ENCODE assay signal across 8 cellular contexts in the genomic region with DNA sequence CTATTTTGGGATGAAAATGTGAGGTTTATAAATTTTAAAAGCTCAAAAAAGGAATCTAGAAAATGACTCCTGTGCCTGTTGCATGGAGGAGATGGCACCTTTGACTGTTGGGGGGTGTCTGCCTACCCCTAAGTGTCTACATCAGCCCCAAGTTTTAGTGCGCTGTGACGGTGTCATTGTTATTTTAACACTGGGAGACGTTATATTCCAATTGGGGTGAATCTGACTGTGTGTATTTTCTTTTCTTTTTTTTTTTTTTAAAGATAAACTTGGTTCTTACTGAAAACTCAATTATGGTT. TPM values are rescaled to one million over a fixed set of nuclear protein-coding genes. Genes with fewer than 3 reads are reported as not detected.
DNase-seq lines count a peak whose midpoint lies in the region; FAIRE-seq and TF ChIP-seq lines count a peak whose summit lies in the region.

No MANE protein-coding gene starts in this region.

- no peak for FAIRE-seq in kidney (lab: Jason Lieb, UNC)

- no peaks in the 10 kb centered on the region for H3K27me3 ChIP-seq in thymus (ENCODE audit: control insufficient read depth, insufficient read depth)

- H3K4me1 ChIP-seq in kidney (ENCODE audit: control insufficient read depth in 1 of 2, insufficient read depth in 1 of 2, low read depth in 1 of 2, low read length in 2 of 2) (peaks cover 0 to 5% of the 10 kb centered on the region in 2 donors), thymus (ENCODE audit: control insufficient read depth, insufficient read depth, low read length) (peaks cover 13% of the 10 kb centered on the region)

- peak overlapping the region; percentile 68 to 78 for H3K9ac ChIP-seq in kidney (ENCODE audit: low read length in 2 of 2)

- H3K4me3 Mint-ChIP-seq in activated T-helper 2 cell treated with anti-CD3 and anti-CD28 coated beads, Interferon-gamma antibody, Interleukin-2, Interleukin-4, amounts not matched to agents 10 μg/mL and 5 μg/mL and 100 μg/mL, durations not matched to agents 14 hours and 24 hours and 36 hours (ENCODE audit: low read depth), result peak overlapping the region; percentile 91

- H3K9me3 Mint-ChIP-seq in activated T-helper 2 cell treated with anti-CD3 and anti-CD28 coated beads, Interferon-gamma antibody, Interleukin-2, Interleukin-4, amounts not matched to agents 10 μg/mL and 5 μg/mL and 100 μg/mL, durations not matched to agents 14 hours and 24 hours and 36 hours, result no peaks in the 10 kb centered on the region

- peak overlapping the region; percentile 92 to 94 for H3K27ac ChIP-seq in kidney (ENCODE audit: low read depth in 2 of 2, low read length in 2 of 2)
- peak overlapping the region; percentile 97 for H3K27ac ChIP-seq in thymus (ENCODE audit: low read depth)

- H3K9me3 ChIP-seq in kidney (ENCODE audit: control insufficient read depth in 1 of 2, low read length in 2 of 2) (no peaks in the 10 kb centered on the region), thymus (ENCODE audit: control insufficient read depth) (no peaks in the 10 kb centered on the region)

- no peaks in the 10 kb centered on the region for H3K27me3 Mint-ChIP-seq in activated T-helper 2 cell treated with anti-CD3 and anti-CD28 coated beads, Interferon-gamma antibody, Interleukin-2, Interleukin-4, amounts not matched to agents 10 μg/mL and 5 μg/mL and 100 μg/mL, durations not matched to agents 14 hours and 24 hours and 36 hours (ENCODE audit: low read depth)

- H3K4me1 Mint-ChIP-seq in activated T-helper 2 cell treated with anti-CD3 and anti-CD28 coated beads, Interferon-gamma antibody, Interleukin-2, Interleukin-4, amounts not matched to agents 10 μg/mL and 5 μg/mL and 100 μg/mL, durations not matched to agents 14 hours and 24 hours and 36 hours (ENCODE audit: low read depth), result peaks cover 49% of the 10 kb centered on the region

- peaks cover 48% of the 10 kb centered on the region for H3K36me3 Mint-ChIP-seq in activated T-helper 2 cell treated with anti-CD3 and anti-CD28 coated beads, Interferon-gamma antibody, Interleukin-2, Interleukin-4, amounts not matched to agents 10 μg/mL and 5 μg/mL and 100 μg/mL, durations not matched to agents 14 hours and 24 hours and 36 hours (ENCODE audit: low read depth)

- TF ChIP-seq CTCF in kidney (IDR thresholded peaks at IDR 0.05; ENCODE audit: borderline replicate concordance, extremely low read depth, insufficient read depth), result no peak

- intact Hi-C loops in activated T-helper 2 cell treated with anti-CD3 and anti-CD28 coated beads, Interferon-gamma antibody, Interleukin-2, Interleukin-4, amounts not matched to agents 10 μg/mL and 5 μg/mL and 100 μg/mL, durations not matched to agents 14 hours and 24 hours and 36 hours (cut with micrococcal nuclease), result loop anchor here (2.0 to 5.0 kb wide), 3 partner anchors 92 to 186 kb away; a partner anchor contains a TSS
- intact Hi-C loops in kidney (cut with DNase I), result no loop called here

- DNase-seq in activated gamma-delta T cell treated with Interleukin-2 at 50 U/mL for 16 hours, result peak; percentile 16
- DNase-seq in activated gamma-delta T cell (lab: John Stamatoyannopoulos, UW), result no peak
- no peak for DNase-seq in activated T-helper 2 cell treated with anti-CD3 and anti-CD28 coated beads, Interferon-gamma antibody, Interleukin-2, Interleukin-4, amounts not matched to agents 10 μg/mL and 5 μg/mL and 100 μg/mL, durations not matched to agents 14 hours and 24 hours and 36 hours (ENCODE audit: low spot score)
- DNase-seq in kidney, result no peak
- no peak for DNase-seq in activated CD4-positive, CD25-positive, alpha-beta regulatory T cell treated with anti-CD3 and anti-CD28 coated beads, Interleukin-2, amount 50 U/mL, for 72 hours
- no peak for DNase-seq in activated CD8-positive, alpha-beta memory T cell treated with anti-CD3 and anti-CD28 coated beads, Interleukin-2, amount 50 U/mL, for 48 hours
- DNase-seq in effector CD8-positive, alpha-beta T cell (lab: John Stamatoyannopoulos, UW), result no peak

- H3K36me3 ChIP-seq in kidney (ENCODE audit: control insufficient read depth in 1 of 2, insufficient read depth in 2 of 2, low read length in 2 of 2) (no peaks in the 10 kb centered on the region), thymus (ENCODE audit: control insufficient read depth, insufficient read depth) (no peaks in the 10 kb centered on the region)

- 19% methylated on average over 3 of the region's 3 CpGs for WGBS in thymus

- peak overlapping the region; percentile 91 for H3K27ac Mint-ChIP-seq in activated T-helper 2 cell treated with anti-CD3 and anti-CD28 coated beads, Interferon-gamma antibody, Interleukin-2, Interleukin-4, amounts not matched to agents 10 μg/mL and 5 μg/mL and 100 μg/mL, durations not matched to agents 14 hours and 24 hours and 36 hours

- H3K4me3 ChIP-seq in kidney (ENCODE audit: low read length in 2 of 2) (peak overlapping the region; percentile 71 to 75), thymus (ENCODE audit: low read length) (peak overlapping the region; percentile 96)

RNA-seq across cellular contexts. Expression of a gene that starts 0.5 kb away (rescaled TPM):
- 1,340 and 1,350 TPM in 2 replicates for total RNA-seq in activated T-helper 2 cell treated with anti-CD3 and anti-CD28 coated beads, Interferon-gamma antibody, Interleukin-2, Interleukin-4, amounts not matched to agents 10 μg/mL and 5 μg/mL and 100 μg/mL, durations not matched to agents 14 hours and 24 hours and 36 hours
- 130 TPM for total RNA-seq in kidney
- 65.7 TPM for polyA plus RNA-seq in kidney (ENCODE audit: insufficient read depth, low read depth, low replicate concordance)
- polyA plus RNA-seq in thymus, result 549 TPM

RNA-seq across cellular contexts. Expression of a gene that starts 35.6 kb away (rescaled TPM):
- total RNA-seq in activated T-helper 2 cell treated with anti-CD3 and anti-CD28 coated beads, Interferon-gamma antibody, Interleukin-2, Interleukin-4, amounts not matched to agents 10 μg/mL and 5 μg/mL and 100 μg/mL, durations not matched to agents 14 hours and 24 hours and 36 hours, result 28.4 and 31.1 TPM in 2 replicates
- total RNA-seq in kidney, result 52.5 TPM
- polyA plus RNA-seq in kidney (ENCODE audit: insufficient read depth, low read depth, low replicate concordance) (38.9 TPM), thymus (44.2 TPM)

Comparison
In these comparisons a context has a peak if more than half of its experiments do, and no peak if none do; other contexts are left out.
1. RNA of a gene that starts 0.5 kb away (total RNA-seq): 1,340 to 1,350 TPM in activated T-helper 2 cell treated with anti-CD3 and anti-CD28 coated beads, Interferon-gamma antibody, Interleukin-2, Interleukin-4, amounts not matched to agents 10 μg/mL and 5 μg/mL and 100 μg/mL, durations not matched to agents 14 hours and 24 hours and 36 hours; 130 TPM in kidney (single experiment); every median in the first group is over 10 times any median in the second.